32 cellular contexts compared by ENCODE assay signal in the genomic region with DNA sequence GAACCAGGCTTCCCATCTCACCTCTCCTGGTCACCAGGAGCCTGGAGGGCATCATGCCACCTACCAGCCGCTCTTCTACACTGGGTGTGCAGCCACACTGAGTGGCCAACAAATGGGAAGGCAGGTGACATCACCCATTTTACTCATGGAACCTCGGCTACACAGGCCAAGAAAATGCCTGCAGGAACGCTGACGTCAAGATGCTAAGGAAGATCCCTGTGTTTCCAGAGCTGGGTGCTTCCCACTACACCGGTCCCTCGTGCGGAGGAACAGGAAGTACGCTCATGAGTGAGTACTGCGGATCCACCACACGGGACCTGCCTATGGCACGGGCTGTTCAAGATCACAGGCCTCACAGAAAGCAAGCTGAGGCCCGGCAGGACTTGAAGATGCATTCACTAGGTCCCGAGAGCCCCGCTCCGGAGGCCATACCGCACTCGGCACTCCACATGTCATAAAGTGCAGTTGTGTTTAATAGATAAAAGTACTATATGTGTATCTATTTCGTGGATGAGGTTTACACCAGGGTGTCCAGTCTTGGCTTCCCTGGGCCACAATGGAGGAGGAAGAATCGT.
"Had no signal": no experiment of that assay in that cellular context is flagged by ENCODE, and none has a peak within 500 bp of the region (broad histone marks: within the 10 kb centered on the region; RNA-seq: fewer than 3 reads in every experiment).

No MANE protein-coding gene starts in this region.

- H3K9me3 ChIP-seq: adrenal gland, body of pancreas, esophagus muscularis mucosa, gastroesophageal sphincter, heart right ventricle had no signal

- H3K27ac ChIP-seq: adrenal gland, body of pancreas, coronary artery, dorsolateral prefrontal cortex, esophagus muscularis mucosa, gastroesophageal sphincter, heart right ventricle, VCaP had no signal

- DNase-seq: activated CD4-positive, alpha-beta memory T cell treated with anti-CD3 and anti-CD28 coated beads for 36 hours; activated CD4-positive, alpha-beta T cell treated with anti-CD3 and anti-CD28 coated beads for 1 hour; activated CD4-positive, alpha-beta T cell treated with anti-CD3 and anti-CD28 coated beads for 48 hours; activated CD8-positive, alpha-beta memory T cell treated with anti-CD3 and anti-CD28 coated beads, Interleukin-2, amount 10 ng/mL, durations not matched to agents 7 days and 5 days; activated CD8-positive, alpha-beta memory T cell treated with anti-CD3 and anti-CD28 coated beads, Interleukin-2, amount 50 U/mL, for 4 hours; activated CD8-positive, alpha-beta T cell treated with anti-CD3 and anti-CD28 coated beads, Interleukin-2, amount 10 ng/mL, durations not matched to agents 7 days and 5 days; activated effector memory CD4-positive, alpha-beta T cell treated with anti-CD3 and anti-CD28 coated beads, Interleukin-2, amount 50 U/mL, for 16 hours; activated naive CD4-positive, alpha-beta T cell treated with anti-CD3 and anti-CD28 coated beads for 36 hours; activated naive CD8-positive, alpha-beta T cell treated with anti-CD3 and anti-CD28 coated beads for 36 hours; activated naive CD8-positive, alpha-beta T cell treated with anti-CD3 and anti-CD28 coated beads, Interleukin-2, amount 50 U/mL, for 24 hours; activated T-cell treated with anti-CD3 and anti-CD28 coated beads, Interleukin-2, amount 50 U/mL, for 1 hour; activated T-cell treated with anti-CD3 and anti-CD28 coated beads, Interleukin-2, amount 50 U/mL, for 48 hours; amygdala; aorta; body of pancreas; caudate nucleus; dorsolateral prefrontal cortex; effector memory CD4-positive, alpha-beta T cell; erythroblast; foreskin melanocyte; heart right ventricle; T-helper 2 cell had no signal

- H3K27me3 ChIP-seq: adrenal gland, body of pancreas, dorsolateral prefrontal cortex, esophagus muscularis mucosa, gastroesophageal sphincter had no signal

- H3K36me3 ChIP-seq: adrenal gland, esophagus muscularis mucosa, gastroesophageal sphincter, heart right ventricle had no signal

- H3K4me3 ChIP-seq: adrenal gland, body of pancreas, coronary artery, dorsolateral prefrontal cortex, esophagus muscularis mucosa, gastroesophageal sphincter, heart right ventricle had no signal

- H3K4me1 ChIP-seq: adrenal gland, body of pancreas, esophagus muscularis mucosa, gastroesophageal sphincter, heart right ventricle had no signal

- H3K4me3 Mint-ChIP-seq: activated CD4-positive, alpha-beta memory T cell treated with anti-CD3 and anti-CD28 coated beads for 36 hours; activated CD8-positive, alpha-beta memory T cell treated with anti-CD3 and anti-CD28 coated beads, Interleukin-2, amount 10 ng/mL, durations not matched to agents 7 days and 5 days; activated CD8-positive, alpha-beta T cell treated with anti-CD3 and anti-CD28 coated beads, Interleukin-2, amount 10 ng/mL, durations not matched to agents 7 days and 5 days; activated naive CD4-positive, alpha-beta T cell treated with anti-CD3 and anti-CD28 coated beads for 36 hours; activated naive CD4-positive, alpha-beta T cell treated with anti-CD3 and anti-CD28 coated beads, Interleukin-2, amount 50 U/mL, for 24 hours; activated naive CD8-positive, alpha-beta T cell treated with anti-CD3 and anti-CD28 coated beads for 36 hours; activated naive CD8-positive, alpha-beta T cell treated with anti-CD3 and anti-CD28 coated beads, Interleukin-2, amount 50 U/mL, for 24 hours; activated T-helper 1 cell treated with anti-CD3 and anti-CD28 coated beads, Interleukin-12 subunit alpha, Interleukin-12 subunit beta, Interleukin-2, Interleukin-4 antibody, amounts not matched to agents 30 ng/mL and 10 ng/mL and 1 ng/mL, durations not matched to agents 14 hours and 24 hours and 36 hours; dendritic cell treated with granulocyte-macrophage colony-stimulating factor and Interleukin-4, amounts not matched to agents 40 ng/mL and 50 ng/mL, for 4 days; WTC11 had no signal

- H3K27me3 Mint-ChIP-seq: activated CD4-positive, alpha-beta memory T cell treated with anti-CD3 and anti-CD28 coated beads for 36 hours; activated CD8-positive, alpha-beta memory T cell treated with anti-CD3 and anti-CD28 coated beads, Interleukin-2, amount 10 ng/mL, durations not matched to agents 7 days and 5 days; activated naive CD4-positive, alpha-beta T cell treated with anti-CD3 and anti-CD28 coated beads, Interleukin-2, amount 50 U/mL, for 24 hours; activated naive CD8-positive, alpha-beta T cell treated with anti-CD3 and anti-CD28 coated beads for 36 hours; activated naive CD8-positive, alpha-beta T cell treated with anti-CD3 and anti-CD28 coated beads, Interleukin-2, amount 50 U/mL, for 24 hours; dendritic cell treated with granulocyte-macrophage colony-stimulating factor and Interleukin-4, amounts not matched to agents 40 ng/mL and 50 ng/mL, for 4 days had no signal

- ATAC-seq: activated CD8-positive, alpha-beta memory T cell treated with anti-CD3 and anti-CD28 coated beads, Interleukin-2, amount 10 ng/mL, durations not matched to agents 7 days and 5 days; activated CD8-positive, alpha-beta T cell treated with anti-CD3 and anti-CD28 coated beads, Interleukin-2, amount 10 ng/mL, durations not matched to agents 7 days and 5 days; activated naive CD8-positive, alpha-beta T cell treated with anti-CD3 and anti-CD28 coated beads, Interleukin-2, amount 50 U/mL, for 24 hours; body of pancreas; gastroesophageal sphincter; WTC11 had no signal

- H3K9me3 Mint-ChIP-seq: activated CD4-positive, alpha-beta memory T cell treated with anti-CD3 and anti-CD28 coated beads for 36 hours; activated naive CD4-positive, alpha-beta T cell treated with anti-CD3 and anti-CD28 coated beads for 36 hours; activated naive CD4-positive, alpha-beta T cell treated with anti-CD3 and anti-CD28 coated beads, Interleukin-2, amount 50 U/mL, for 24 hours; activated naive CD8-positive, alpha-beta T cell treated with anti-CD3 and anti-CD28 coated beads for 36 hours; activated naive CD8-positive, alpha-beta T cell treated with anti-CD3 and anti-CD28 coated beads, Interleukin-2, amount 50 U/mL, for 24 hours; activated T-helper 1 cell treated with anti-CD3 and anti-CD28 coated beads, Interleukin-12 subunit alpha, Interleukin-12 subunit beta, Interleukin-2, Interleukin-4 antibody, amounts not matched to agents 30 ng/mL and 10 ng/mL and 1 ng/mL, durations not matched to agents 14 hours and 24 hours and 36 hours; activated T-helper 2 cell treated with anti-CD3 and anti-CD28 coated beads, Interferon-gamma antibody, Interleukin-2, Interleukin-4, amounts not matched to agents 10 μg/mL and 5 μg/mL and 100 μg/mL, durations not matched to agents 14 hours and 24 hours and 36 hours; dendritic cell treated with granulocyte-macrophage colony-stimulating factor and Interleukin-4, amounts not matched to agents 40 ng/mL and 50 ng/mL, for 4 days had no signal

- H3K4me1 Mint-ChIP-seq: activated CD8-positive, alpha-beta memory T cell treated with anti-CD3 and anti-CD28 coated beads, Interleukin-2, amount 10 ng/mL, durations not matched to agents 7 days and 5 days; activated naive CD4-positive, alpha-beta T cell treated with anti-CD3 and anti-CD28 coated beads, Interleukin-2, amount 50 U/mL, for 24 hours; activated naive CD8-positive, alpha-beta T cell treated with anti-CD3 and anti-CD28 coated beads for 36 hours; activated naive CD8-positive, alpha-beta T cell treated with anti-CD3 and anti-CD28 coated beads, Interleukin-2, amount 50 U/mL, for 24 hours; WTC11 had no signal

- H3K27ac Mint-ChIP-seq: activated CD4-positive, alpha-beta memory T cell treated with anti-CD3 and anti-CD28 coated beads for 36 hours; activated CD8-positive, alpha-beta memory T cell treated with anti-CD3 and anti-CD28 coated beads, Interleukin-2, amount 10 ng/mL, durations not matched to agents 7 days and 5 days; activated CD8-positive, alpha-beta T cell treated with anti-CD3 and anti-CD28 coated beads, Interleukin-2, amount 10 ng/mL, durations not matched to agents 7 days and 5 days; activated naive CD4-positive, alpha-beta T cell treated with anti-CD3 and anti-CD28 coated beads for 36 hours; activated naive CD4-positive, alpha-beta T cell treated with anti-CD3 and anti-CD28 coated beads, Interleukin-2, amount 50 U/mL, for 24 hours; activated naive CD8-positive, alpha-beta T cell treated with anti-CD3 and anti-CD28 coated beads for 36 hours; activated naive CD8-positive, alpha-beta T cell treated with anti-CD3 and anti-CD28 coated beads, Interleukin-2, amount 50 U/mL, for 24 hours; activated T-helper 1 cell treated with anti-CD3 and anti-CD28 coated beads, Interleukin-12 subunit alpha, Interleukin-12 subunit beta, Interleukin-2, Interleukin-4 antibody, amounts not matched to agents 30 ng/mL and 10 ng/mL and 1 ng/mL, durations not matched to agents 14 hours and 24 hours and 36 hours; activated T-helper 2 cell treated with anti-CD3 and anti-CD28 coated beads, Interferon-gamma antibody, Interleukin-2, Interleukin-4, amounts not matched to agents 10 μg/mL and 5 μg/mL and 100 μg/mL, durations not matched to agents 14 hours and 24 hours and 36 hours; dendritic cell treated with granulocyte-macrophage colony-stimulating factor and Interleukin-4, amounts not matched to agents 40 ng/mL and 50 ng/mL, for 4 days; WTC11 had no signal

- H3K36me3 Mint-ChIP-seq: activated CD4-positive, alpha-beta memory T cell treated with anti-CD3 and anti-CD28 coated beads for 36 hours; activated CD8-positive, alpha-beta memory T cell treated with anti-CD3 and anti-CD28 coated beads, Interleukin-2, amount 10 ng/mL, durations not matched to agents 7 days and 5 days; activated naive CD4-positive, alpha-beta T cell treated with anti-CD3 and anti-CD28 coated beads, Interleukin-2, amount 50 U/mL, for 24 hours; activated naive CD8-positive, alpha-beta T cell treated with anti-CD3 and anti-CD28 coated beads for 36 hours had no signal
